19 cellular contexts compared by ENCODE assay signal in genomic region chr4:119136541-119136940, GRCh38. TPM values are rescaled to one million over a fixed set of nuclear protein-coding genes. Genes with fewer than 3 reads are reported as not detected.
DNase-seq lines count a peak whose midpoint lies in the region; FAIRE-seq and TF ChIP-seq lines count a peak whose summit lies in the region.
"Had no signal": no experiment of that assay in that cellular context is flagged by ENCODE, and none has a peak within 500 bp of the region (broad histone marks: within the 10 kb centered on the region; RNA-seq: fewer than 3 reads in every experiment).

No MANE protein-coding gene starts in this region.

- H3K9ac ChIP-seq in endodermal cell (ENCODE audit: extremely low read depth, low read length, poor library complexity, severe bottlenecking) (no peak overlapping the region), keratinocyte (ENCODE audit: control insufficient read depth, extremely low read depth, insufficient read depth, low read length) (no peak overlapping the region)

- no peaks in the 10 kb centered on the region for H4K20me1 ChIP-seq in keratinocyte (ENCODE audit: control insufficient read depth, extremely low read depth, insufficient read depth, low read length)

- H3K4me1 Mint-ChIP-seq in MCF 10A (ENCODE audit: insufficient read depth, unreplicated experiment) (peaks cover 23% of the 10 kb centered on the region), endodermal cell (peaks cover 35% of the 10 kb centered on the region)

- H3K36me3 Mint-ChIP-seq in MCF 10A (ENCODE audit: insufficient read depth, unreplicated experiment) = no peaks in the 10 kb centered on the region
- no peaks in the 10 kb centered on the region for H3K36me3 Mint-ChIP-seq in endodermal cell (ENCODE audit: low read depth)
- H3K36me3 Mint-ChIP-seq: CD4-positive, alpha-beta memory T cell; IgD-negative memory B cell had no signal

- no peaks in the 10 kb centered on the region for H3K36me3 ChIP-seq in breast epithelium
- no peaks in the 10 kb centered on the region for H3K36me3 ChIP-seq in endodermal cell (ENCODE audit: control insufficient read depth, insufficient read depth, low read length)
- no peaks in the 10 kb centered on the region for H3K36me3 ChIP-seq in keratinocyte (ENCODE audit: control insufficient read depth in 2 of 2, extremely low read depth in 1 of 2, insufficient read depth in 2 of 2, low read length in 2 of 2)
- H3K36me3 ChIP-seq in uterus = no peaks in the 10 kb centered on the region
- no peaks in the 10 kb centered on the region for H3K36me3 ChIP-seq in vagina
- H3K36me3 ChIP-seq: pancreas had no signal

- no peak overlapping the region for H3K4me2 ChIP-seq in keratinocyte (ENCODE audit: control insufficient read depth, extremely low read depth, insufficient read depth, low read depth, low read length)

- TF ChIP-seq CTCF in MCF 10A (IDR thresholded peaks at IDR 0.05; ENCODE audit: unreplicated experiment) (no peak), breast epithelium (IDR thresholded peaks at IDR 0.05) (no peak), endodermal cell (conservative IDR thresholded peaks at IDR 0.05) (peak; percentile 48), keratinocyte (optimal IDR thresholded peaks at IDR 0.05 in 1 of 3, IDR thresholded peaks at IDR 0.05 in 1 of 3, conservative IDR thresholded peaks at IDR 0.05 in 1 of 3; ENCODE audit: extremely low read depth in 1 of 3, insufficient read depth in 2 of 3, low read length in 3 of 3) (no peak), uterus (IDR thresholded peaks at IDR 0.05) (no peak), vagina (IDR thresholded peaks at IDR 0.05) (no peak)

- POLR2A ChIA-PET in MCF 10A (lab: Yijun Ruan, JAX) = no interaction called here

- no peaks in the 10 kb centered on the region for H3K9me1 ChIP-seq in keratinocyte (ENCODE audit: control insufficient read depth, extremely low read depth, insufficient read depth, low read length)

- H3K27me3 ChIP-seq in breast epithelium (no peaks in the 10 kb centered on the region), endodermal cell (ENCODE audit: control insufficient read depth, insufficient read depth, low read length, poor library complexity, severe bottlenecking) (no peaks in the 10 kb centered on the region), keratinocyte (ENCODE audit: control insufficient read depth, extremely low read depth, insufficient read depth, low read length) (no peaks in the 10 kb centered on the region), uterus (no peaks in the 10 kb centered on the region), vagina (no peaks in the 10 kb centered on the region)
- H3K27me3 ChIP-seq: body of pancreas, pancreas had no signal

- H3K9me3 Mint-ChIP-seq in MCF 10A (ENCODE audit: unreplicated experiment) (no peaks in the 10 kb centered on the region), endodermal cell (no peaks in the 10 kb centered on the region)
- H3K9me3 Mint-ChIP-seq: activated CD4-positive, alpha-beta memory T cell treated with anti-CD3 and anti-CD28 coated beads, Interleukin-2, amount 10 ng/mL, durations not matched to agents 7 days and 5 days; IgD-negative memory B cell had no signal

- H3K4me1 ChIP-seq in breast epithelium (no peaks in the 10 kb centered on the region), endodermal cell (ENCODE audit: control insufficient read depth, insufficient read depth, low read length) (peaks cover 17% of the 10 kb centered on the region), keratinocyte (ENCODE audit: control insufficient read depth, extremely low read depth, insufficient read depth, low read length) (peaks cover 8% of the 10 kb centered on the region), uterus (no peaks in the 10 kb centered on the region), vagina (peaks cover 10% of the 10 kb centered on the region)

- no peak overlapping the region for H3K27ac Mint-ChIP-seq in MCF 10A (ENCODE audit: low read depth, unreplicated experiment)
- no peak overlapping the region for H3K27ac Mint-ChIP-seq in endodermal cell
- H3K27ac Mint-ChIP-seq: activated CD4-positive, alpha-beta memory T cell treated with anti-CD3 and anti-CD28 coated beads, Interleukin-2, amount 10 ng/mL, durations not matched to agents 7 days and 5 days; IgD-negative memory B cell had no signal

- H3K4me3 ChIP-seq in breast epithelium (no peak overlapping the region), endodermal cell (ENCODE audit: low read length) (no peak overlapping the region), keratinocyte (ENCODE audit: control insufficient read depth in 2 of 3, extremely low read depth in 1 of 3, insufficient read depth in 2 of 3, low read depth in 1 of 3, low read length in 3 of 3) (no peak overlapping the region), uterus (no peak overlapping the region), vagina (no peak overlapping the region)
- H3K4me3 ChIP-seq: body of pancreas, pancreas, SK-N-MC had no signal

- H3K27ac ChIP-seq in breast epithelium (no peak overlapping the region), endodermal cell (ENCODE audit: low read depth, low read length) (no peak overlapping the region), keratinocyte (ENCODE audit: control insufficient read depth, insufficient read depth, low read length) (no peak overlapping the region), uterus (peak overlapping the region; percentile 8 to 43), vagina (no peak overlapping the region)
- H3K27ac ChIP-seq: pancreas, SK-N-MC had no signal

- no peaks in the 10 kb centered on the region for H3K9me3 ChIP-seq in breast epithelium
- H3K9me3 ChIP-seq in endodermal cell (ENCODE audit: control insufficient read depth, low read length) = no peaks in the 10 kb centered on the region
- H3K9me3 ChIP-seq in keratinocyte (ENCODE audit: control insufficient read depth, low read depth, low read length) = no peaks in the 10 kb centered on the region
- no peaks in the 10 kb centered on the region for H3K9me3 ChIP-seq in uterus
- H3K9me3 ChIP-seq in vagina = no peaks in the 10 kb centered on the region
- H3K9me3 ChIP-seq: body of pancreas, pancreas had no signal

- H3K27me3 Mint-ChIP-seq in MCF 10A (ENCODE audit: insufficient read depth, unreplicated experiment) (no peaks in the 10 kb centered on the region), endodermal cell (ENCODE audit: insufficient read depth) (no peaks in the 10 kb centered on the region)
- H3K27me3 Mint-ChIP-seq: activated CD4-positive, alpha-beta memory T cell treated with anti-CD3 and anti-CD28 coated beads, Interleukin-2, amount 10 ng/mL, durations not matched to agents 7 days and 5 days had no signal

- dilution Hi-C loops in keratinocyte (cut with MboI; ENCODE audit: extremely low pct_ligation_motif_present, low sequenced_read_pairs) = no loop called here

- intact Hi-C loops in MCF 10A (cut with micrococcal nuclease) = no loop called here
- intact Hi-C loops in breast epithelium (cut with DNase I; ENCODE audit: low total_unique reads) = no loop called here
- intact Hi-C loops in uterus (cut with DNase I; ENCODE audit: low total_unique reads) = no loop called here
- intact Hi-C loops in vagina (cut with DNase I) = no loop called here

- WGBS in endodermal cell (ENCODE audit: insufficient coverage in 1 of 2, insufficient read length in 1 of 2), 2 experiments = 80 to 87% methylated on average over 3 of the region's 3 CpGs

- no peak overlapping the region for H2AFZ ChIP-seq in keratinocyte (ENCODE audit: control insufficient read depth, low read length)

- no TSS peak for BruUV-seq in MCF 10A (replicated peaks; lab: Mats Ljungman, UMichigan)

- DNase-seq in MCF 10A (ENCODE audit: unreplicated experiment) (peak; percentile 2), breast epithelium (ENCODE audit: low spot score in 2 of 2) (no peak), endodermal cell (no peak), keratinocyte (ENCODE audit: low read depth, low spot score) (no peak), uterus (no peak), vagina (ENCODE audit: extremely low spot score in 2 of 2) (no peak), dermis blood vessel endothelial cell (no peak)
- DNase-seq in NK-92 treated with Interleukin-12 subunit alpha and Interleukin-12 subunit beta, amount 100 ng/mL, for 24 hours (lab: John Stamatoyannopoulos, UW) = no peak
- DNase-seq: activated CD4-positive, alpha-beta memory T cell treated with anti-CD3 and anti-CD28 coated beads, Interleukin-2, amount 10 ng/mL, durations not matched to agents 7 days and 5 days; activated effector memory CD4-positive, alpha-beta T cell treated with Interleukin-2 at 50 U/mL for 16 hours; body of pancreas; CD4-positive, alpha-beta memory T cell; effector memory CD4-positive, alpha-beta T cell; islet precursor cell; NCI-H1048; pancreas had no signal

- no peak for TF ChIP-seq POLR2A in breast epithelium (IDR thresholded peaks at IDR 0.05)
- TF ChIP-seq POLR2A in uterus (IDR thresholded peaks at IDR 0.05) = no peak
- TF ChIP-seq POLR2A in vagina (IDR thresholded peaks at IDR 0.05) = no peak

- CTCF ChIA-PET in MCF 10A (lab: Yijun Ruan, JAX) = interaction anchor here (0.5 to 1.1 kb wide), 2 partner anchors 33 to 71 kb away, joined by 4 to 5 read pairs; no protein-coding TSS in a partner anchor

- FAIRE-seq in keratinocyte (lab: Jason Lieb, UNC) = peak; percentile 66
- FAIRE-seq: GM12892, pancreas had no signal

- no peak overlapping the region for H3K4me3 Mint-ChIP-seq in MCF 10A (ENCODE audit: unreplicated experiment)
- no peak overlapping the region for H3K4me3 Mint-ChIP-seq in endodermal cell
- H3K4me3 Mint-ChIP-seq: activated CD4-positive, alpha-beta memory T cell treated with anti-CD3 and anti-CD28 coated beads, Interleukin-2, amount 10 ng/mL, durations not matched to agents 7 days and 5 days; IgD-negative memory B cell had no signal

- H3K79me2 ChIP-seq in keratinocyte (ENCODE audit: control insufficient read depth, insufficient read depth, low read length) = no peaks in the 10 kb centered on the region

RNA-seq across cellular contexts. Expression of gene MYOZ2, which starts 0.9 kb away (rescaled TPM):
- not detected in 2 replicates for total RNA-seq in MCF 10A (2022)
- under 1 TPM; 0.15 to 0.48 (median 0.33) TPM for total RNA-seq in breast epithelium
- not detected for total RNA-seq in endodermal cell
- polyA plus RNA-seq in endodermal cell (2013, experiment 1 of 2) = not detected
- polyA plus RNA-seq in endodermal cell (2013, experiment 2 of 2) = not detected
- polyA plus RNA-seq in keratinocyte = not detected in 3 replicates
- polyA plus RNA-seq in keratinocyte (2011; ENCODE audit: low read depth) = not detected
- polyA plus RNA-seq in keratinocyte (2011; cell fraction: cytosol; rRNA removed) = not detected in 2 replicates
- not detected in 2 replicates for polyA plus RNA-seq in keratinocyte (2011; cell fraction: nucleus; rRNA removed)
- polyA plus RNA-seq in keratinocyte (2012; ENCODE audit: low replicate concordance) = not detected in 2 replicates
- polyA minus RNA-seq in keratinocyte = not detected in 3 replicates
- not detected for polyA minus RNA-seq in keratinocyte (2011; cell fraction: cytosol; rRNA and poly(A)+ RNA removed)
- polyA minus RNA-seq in keratinocyte (2011; cell fraction: nucleus; rRNA and poly(A)+ RNA removed) = not detected in 2 replicates
- total RNA-seq in uterus = 1 to 10 TPM in 2 of 4 donors, under 1 TPM in 1, not detected in 1; 0.62 to 1.8 (median 1.5) TPM
- 0.49 TPM for total RNA-seq in vagina
- total RNA-seq in dermis blood vessel endothelial cell = under 0.01 TPM in 1 of 2 replicates, not detected in the other
- total RNA-seq: activated CD4-positive, alpha-beta memory T cell treated with anti-CD3 and anti-CD28 coated beads, Interleukin-2, amount 10 ng/mL, durations not matched to agents 7 days and 5 days; body of pancreas; CD4-positive, alpha-beta memory T cell had no signal
- polyA plus RNA-seq: CD4-positive, alpha-beta memory T cell; IgD-negative memory B cell had no signal

Comparison
In these comparisons a context has a peak if more than half of its experiments do, and no peak if none do; other contexts are left out.
1. H3K27ac ChIP-seq: peak in uterus (2 of 2); none in breast epithelium (0 of 2), endodermal cell (single experiment), keratinocyte (single experiment) and vagina (single experiment).